34 cellular contexts compared by ENCODE assay signal in genomic region chr10:57336339-57336738, GRCh38.
"Had no signal": no experiment of that assay in that cellular context is flagged by ENCODE, and none has a peak within 500 bp of the region (broad histone marks: within the 10 kb centered on the region; RNA-seq: fewer than 3 reads in every experiment).

No MANE protein-coding gene starts in this region.

- H3K9me3 ChIP-seq: esophagus muscularis mucosa, gastrocnemius medialis, heart left ventricle had no signal

- H3K36me3 Mint-ChIP-seq: activated naive CD8-positive, alpha-beta T cell had no signal

- H3K4me3 ChIP-seq: coronary artery, dorsolateral prefrontal cortex, esophagus muscularis mucosa, gastrocnemius medialis, heart left ventricle had no signal

- H3K27me3 ChIP-seq: brain microvascular endothelial cell, esophagus muscularis mucosa, foreskin keratinocyte, gastrocnemius medialis, heart left ventricle had no signal

- H3K4me1 Mint-ChIP-seq: activated B cell treated with CpG ODN at 0.5 μM for 24 hours; central memory CD8-positive, alpha-beta T cell; endodermal cell; T-helper 17 cell had no signal

- DNase-seq: activated B cell treated with CpG ODN at 0.5 μM for 24 hours; activated CD4-positive, alpha-beta T cell treated with anti-CD3 and anti-CD28 coated beads for 48 hours; activated CD4-positive, alpha-beta T cell treated with anti-CD3 and anti-CD28 coated beads, Interleukin-2, amount 50 U/mL, for 1 hour; activated CD4-positive, alpha-beta T cell treated with anti-CD3 and anti-CD28 coated beads, Interleukin-2, amount 50 U/mL, for 48 hours; activated CD8-positive, alpha-beta memory T cell treated with anti-CD3 and anti-CD28 coated beads for 24 hours; activated CD8-positive, alpha-beta memory T cell treated with anti-CD3 and anti-CD28 coated beads, Interleukin-2, amount 50 U/mL, for 4 hours; activated CD8-positive, alpha-beta T cell treated with anti-CD3 and anti-CD28 coated beads for 36 hours; activated gamma-delta T cell; activated naive CD4-positive, alpha-beta T cell treated with anti-CD3 and anti-CD28 coated beads, Interleukin-2, amount 50 U/mL, for 16 hours; activated naive CD4-positive, alpha-beta T cell treated with Interleukin-2 at 50 U/mL for 16 hours; activated T-cell treated with anti-CD3 and anti-CD28 coated beads, Interleukin-2, amount 50 U/mL, for 1 hour; activated T-cell treated with anti-CD3 and anti-CD28 coated beads, Interleukin-2, amount 50 U/mL, for 48 hours; amniotic stem cell; anterior cingulate cortex; brain microvascular endothelial cell; dorsolateral prefrontal cortex; effector memory CD4-positive, alpha-beta T cell; endodermal cell; erythroblast; foreskin keratinocyte; gastrocnemius medialis; glutamatergic neuron; heart left ventricle; T-helper 1 cell; T-helper 17 cell; T1000; WERI-Rb-1 had no signal

- H3K27me3 Mint-ChIP-seq: activated B cell treated with CpG ODN at 0.5 μM for 24 hours; activated CD8-positive, alpha-beta T cell treated with anti-CD3 and anti-CD28 coated beads for 36 hours; activated naive CD8-positive, alpha-beta T cell; central memory CD8-positive, alpha-beta T cell; dendritic cell treated with granulocyte-macrophage colony-stimulating factor and Interleukin-4, amounts not matched to agents 40 ng/mL and 50 ng/mL, for 4 days; T-helper 17 cell had no signal

- H3K27ac Mint-ChIP-seq: activated B cell treated with CpG ODN at 0.5 μM for 24 hours; activated CD8-positive, alpha-beta T cell treated with anti-CD3 and anti-CD28 coated beads for 36 hours; activated naive CD8-positive, alpha-beta T cell; dendritic cell treated with granulocyte-macrophage colony-stimulating factor and Interleukin-4, amounts not matched to agents 40 ng/mL and 50 ng/mL, for 4 days; endodermal cell; T-helper 17 cell; T-helper 2 cell treated with Interferon-gamma antibody and Interleukin-4, amounts not matched to agents 5 μg/mL and 100 μg/mL, for 36 hours had no signal

- H3K36me3 ChIP-seq: brain microvascular endothelial cell, esophagus muscularis mucosa, gastrocnemius medialis, heart left ventricle, WERI-Rb-1 had no signal

- H3K27ac ChIP-seq: brain microvascular endothelial cell, coronary artery, dorsolateral prefrontal cortex, esophagus muscularis mucosa, foreskin keratinocyte, gastrocnemius medialis, heart left ventricle, WERI-Rb-1 had no signal

- H3K4me3 Mint-ChIP-seq: activated B cell treated with CpG ODN at 0.5 μM for 24 hours; activated CD8-positive, alpha-beta T cell treated with anti-CD3 and anti-CD28 coated beads for 36 hours; activated naive CD8-positive, alpha-beta T cell; central memory CD8-positive, alpha-beta T cell; dendritic cell treated with granulocyte-macrophage colony-stimulating factor and Interleukin-4, amounts not matched to agents 40 ng/mL and 50 ng/mL, for 4 days; endodermal cell; T-helper 17 cell; T-helper 2 cell treated with Interferon-gamma antibody and Interleukin-4, amounts not matched to agents 5 μg/mL and 100 μg/mL, for 36 hours had no signal

- H3K9me3 Mint-ChIP-seq: activated CD8-positive, alpha-beta T cell treated with anti-CD3 and anti-CD28 coated beads for 36 hours; dendritic cell treated with granulocyte-macrophage colony-stimulating factor and Interleukin-4, amounts not matched to agents 40 ng/mL and 50 ng/mL, for 4 days; T-helper 2 cell treated with Interferon-gamma antibody and Interleukin-4, amounts not matched to agents 5 μg/mL and 100 μg/mL, for 36 hours had no signal

- ATAC-seq: activated CD4-positive, CD25-positive, alpha-beta regulatory T cell treated with anti-CD3 and anti-CD28 coated beads, Interleukin-2, amount 50 U/mL, for 24 hours; activated CD8-positive, alpha-beta T cell treated with anti-CD3 and anti-CD28 coated beads for 36 hours; foreskin keratinocyte; gastrocnemius medialis; heart left ventricle; T-helper 17 cell had no signal

- H3K4me1 ChIP-seq: esophagus muscularis mucosa, foreskin keratinocyte, gastrocnemius medialis, heart left ventricle had no signal
